In genomic region chrX:76420237-76420636, GRCh38 we compare ENCODE assay signal across 16 cellular contexts. TPM values are rescaled to one million over a fixed set of nuclear protein-coding genes. Genes with fewer than 3 reads are reported as not detected.
DNase-seq lines count a peak whose midpoint lies in the region; ATAC-seq and TF ChIP-seq lines count a peak whose summit lies in the region.
"Had no signal": no experiment of that assay in that cellular context is flagged by ENCODE, and none has a peak within 500 bp of the region (broad histone marks: within the 10 kb centered on the region; RNA-seq: fewer than 3 reads in every experiment).

No MANE protein-coding gene starts in this region.

- peaks cover 16% of the 10 kb centered on the region for H3K27me3 Mint-ChIP-seq in neural crest cell (ENCODE audit: low read depth)

- H3K4me3 Mint-ChIP-seq in neural crest cell = no peak overlapping the region
- H3K4me3 Mint-ChIP-seq: activated naive CD4-positive, alpha-beta T cell treated with anti-CD3 and anti-CD28 coated beads, Interleukin-2, amount 10 ng/mL, durations not matched to agents 7 days and 5 days; T-helper 2 cell treated with Interferon-gamma antibody and Interleukin-4, amounts not matched to agents 5 μg/mL and 100 μg/mL, for 36 hours had no signal

- H3K9me3 Mint-ChIP-seq in neural crest cell = peaks cover 8% of the 10 kb centered on the region
- H3K9me3 Mint-ChIP-seq: activated naive CD4-positive, alpha-beta T cell treated with anti-CD3 and anti-CD28 coated beads, Interleukin-2, amount 10 ng/mL, durations not matched to agents 7 days and 5 days; T-helper 2 cell treated with Interferon-gamma antibody and Interleukin-4, amounts not matched to agents 5 μg/mL and 100 μg/mL, for 36 hours had no signal

- no peaks in the 10 kb centered on the region for H3K4me1 Mint-ChIP-seq in neural crest cell

- TF ChIP-seq CTCF in GM12873 (IDR thresholded peaks at IDR 0.05; ENCODE audit: insufficient read depth, low read depth, low read length, missing control alignments) (peak; percentile 26), neural crest cell (conservative IDR thresholded peaks at IDR 0.05) (peak; percentile 36)

- no peak overlapping the region for H3K27ac Mint-ChIP-seq in neural crest cell (ENCODE audit: unreplicated experiment)
- H3K27ac Mint-ChIP-seq: activated naive CD4-positive, alpha-beta T cell treated with anti-CD3 and anti-CD28 coated beads, Interleukin-2, amount 10 ng/mL, durations not matched to agents 7 days and 5 days; T-helper 2 cell treated with Interferon-gamma antibody and Interleukin-4, amounts not matched to agents 5 μg/mL and 100 μg/mL, for 36 hours had no signal

- H3K36me3 Mint-ChIP-seq in neural crest cell (ENCODE audit: low read depth) = no peaks in the 10 kb centered on the region
- H3K36me3 Mint-ChIP-seq: activated naive CD4-positive, alpha-beta T cell treated with anti-CD3 and anti-CD28 coated beads, Interleukin-2, amount 10 ng/mL, durations not matched to agents 7 days and 5 days; naive B cell had no signal

- peak; percentile 56 for ATAC-seq in HG02885 (IDR thresholded peaks at IDR 0.05; ENCODE audit: poor library complexity, unreplicated experiment)
- ATAC-seq: body of pancreas, K562 had no signal

- DNase-seq in RPMI8226 (peak; percentile 2), neural crest cell (ENCODE audit: low read depth, low spot score) (no peak), NCI-H524 treated with DMSO at 0.1 percent for 48 hours (lab: John Stamatoyannopoulos, UW) (no peak), NCI-H446 treated with DMSO at 0.1 percent for 48 hours (lab: John Stamatoyannopoulos, UW) (no peak), AG08395 (ENCODE audit: low spot score) (no peak)
- DNase-seq: activated CD8-positive, alpha-beta memory T cell treated with anti-CD3 and anti-CD28 coated beads, Interleukin-2, amount 50 U/mL, for 48 hours; activated naive CD4-positive, alpha-beta T cell treated with anti-CD3 and anti-CD28 coated beads, Interleukin-2, amount 10 ng/mL, durations not matched to agents 7 days and 5 days; body of pancreas; COR-L47; naive B cell; NCI-H526; Right ventricle myocardium superior had no signal

RNA-seq across cellular contexts. Expression of gene MAGEE1, which starts 7.3 kb away (rescaled TPM):
- 8.1 and 8.5 TPM in 2 replicates for total RNA-seq in neural crest cell
